In genomic region chr2:234534515-234534914, GRCh38 we compare ENCODE assay signal across 23 cellular contexts.
"Had no signal": no experiment of that assay in that cellular context is flagged by ENCODE, and none has a peak within 500 bp of the region (broad histone marks: within the 10 kb centered on the region; RNA-seq: fewer than 3 reads in every experiment).

No MANE protein-coding gene starts in this region.

- H3K27me3 ChIP-seq: hepatocyte, pancreas, testis had no signal

- H3K27ac ChIP-seq: esophagus squamous epithelium, heart left ventricle, hepatocyte, left lung, pancreas, sigmoid colon, testis, tibial artery had no signal

- H3K4me1 ChIP-seq: esophagus squamous epithelium, heart left ventricle, left lung, pancreas, sigmoid colon, testis, tibial artery had no signal

- DNase-seq: cortex of kidney; effector memory CD8-positive, alpha-beta T cell; erythroblast; esophagus squamous epithelium; foreskin melanocyte; heart left ventricle; kidney; left lung; mesenchymal stem cell; mucosa of descending colon; naive B cell; occipital lobe; pancreas; sigmoid colon; stimulated activated CD4-positive, alpha-beta T cell treated with anti-CD3 and anti-CD28 coated beads, Interleukin-2, amount 100 ng/mL, for 24 hours; stimulated activated CD4-positive, alpha-beta T cell treated with anti-CD3 and anti-CD28 coated beads, Interleukin-4, amount 100 ng/mL, for 24 hours; stimulated activated naive CD8-positive, alpha-beta T cell treated with anti-CD3 and anti-CD28 coated beads, Interleukin-15, Interleukin-2, amounts not matched to agents 100 U/mL and 50 U/mL, for 24 hours; substantia nigra; testis; tibial artery had no signal

- ATAC-seq: effector memory CD8-positive, alpha-beta T cell; heart left ventricle; left lung; mucosa of descending colon; natural killer cell treated with Interleukin-12 subunit alpha and Interleukin-12 subunit beta and Interleukin-15 and Interleukin-18, amount 100 ng/mL, for 72 hours; pancreas; stimulated activated effector memory CD8-positive, alpha-beta T cell treated with anti-CD3 and anti-CD28 coated beads, Interleukin-12 subunit alpha, Interleukin-12 subunit beta, amount 100 ng/mL, for 72 hours; stimulated activated naive CD8-positive, alpha-beta T cell treated with anti-CD3 and anti-CD28 coated beads, Interleukin-15, Interleukin-2, amounts not matched to agents 100 U/mL and 50 U/mL, for 24 hours had no signal

- H3K9me3 ChIP-seq: mucosa of descending colon, pancreas, testis had no signal

- H2AFZ ChIP-seq: hepatocyte had no signal

- H3K36me3 ChIP-seq: esophagus squamous epithelium, heart left ventricle, left lung, pancreas, sigmoid colon, tibial artery had no signal

- H3K4me2 ChIP-seq: hepatocyte had no signal

- H3K4me3 ChIP-seq: esophagus squamous epithelium, heart left ventricle, hepatocyte, left lung, mucosa of descending colon, pancreas, sigmoid colon, testis, tibial artery had no signal
